ENCODE assay signal across 11 cellular contexts in genomic region chr16:66519974-66520373, GRCh38. TPM values are rescaled to one million over a fixed set of nuclear protein-coding genes. Genes with fewer than 3 reads are reported as not detected.
DNase-seq lines count a peak whose midpoint lies in the region; ATAC-seq and TF ChIP-seq lines count a peak whose summit lies in the region.
"Had no signal": no experiment of that assay in that cellular context is flagged by ENCODE, and none has a peak within 500 bp of the region (broad histone marks: within the 10 kb centered on the region; RNA-seq: fewer than 3 reads in every experiment).

No MANE protein-coding gene starts in this region.

- no peaks in the 10 kb centered on the region for H3K9me3 ChIP-seq in left ventricle myocardium inferior (replicated peaks)
- no peaks in the 10 kb centered on the region for H3K9me3 ChIP-seq in body of pancreas
- H3K9me3 ChIP-seq in muscle layer of colon (ENCODE audit: low read length), result no peaks in the 10 kb centered on the region
- no peaks in the 10 kb centered on the region for H3K9me3 ChIP-seq in upper lobe of right lung

- H3K27me3 ChIP-seq in left ventricle myocardium inferior (ENCODE audit: low read depth), result no peaks in the 10 kb centered on the region
- H3K27me3 ChIP-seq in body of pancreas, result no peaks in the 10 kb centered on the region
- no peaks in the 10 kb centered on the region for H3K27me3 ChIP-seq in muscle layer of colon (ENCODE audit: control insufficient read depth in 1 of 2, insufficient read depth in 2 of 2, low read length in 2 of 2)
- H3K27me3 ChIP-seq in upper lobe of right lung, result no peaks in the 10 kb centered on the region

- H3K9ac ChIP-seq in muscle layer of colon (ENCODE audit: low read length), result no peak overlapping the region

- 92 to 97% methylated on average over 6 of the region's 6 CpGs for WGBS in body of pancreas, 2 donors

- ATAC-seq in body of pancreas (no peak), upper lobe of right lung (no peak)
- ATAC-seq: activated CD4-positive, CD25-positive, alpha-beta regulatory T cell treated with anti-CD3 and anti-CD28 coated beads, Interleukin-2, amount 50 U/mL, for 24 hours had no signal

- intact Hi-C loops in left ventricle myocardium inferior (cut with micrococcal nuclease), result no loop called here
- intact Hi-C loops in cardiac septum (cut with DNase I), result no loop called here
- intact Hi-C loops in body of pancreas (cut with DNase I), result no loop called here
- intact Hi-C loops in upper lobe of right lung (cut with DNase I), result no loop called here

- no peak for TF ChIP-seq CTCF in left ventricle myocardium inferior (IDR thresholded peaks at IDR 0.05; ENCODE audit: borderline replicate concordance)
- TF ChIP-seq CTCF in body of pancreas (IDR thresholded peaks at IDR 0.05), result no peak
- TF ChIP-seq CTCF in upper lobe of right lung (IDR thresholded peaks at IDR 0.05), result no peak

- DNase-seq in left ventricle myocardium inferior (no peak), cardiac septum (ENCODE audit: low spot score) (no peak), body of pancreas (no peak), upper lobe of right lung (no peak), RPMI8226 (no peak), NCI-H1694 (lab: John Stamatoyannopoulos, UW) (no peak), activated T-cell treated with anti-CD3 and anti-CD28 coated beads for 4 hours (no peak)
- DNase-seq: kidney had no signal

- no peak for TF ChIP-seq POLR2A in body of pancreas (IDR thresholded peaks at IDR 0.05)

- H3K36me3 ChIP-seq in left ventricle myocardium inferior, result peaks cover 5% of the 10 kb centered on the region
- peaks cover 0 to 1% of the 10 kb centered on the region in 2 donors for H3K36me3 ChIP-seq in body of pancreas (replicated peaks in 1 of 2; ENCODE audit: insufficient read depth in 1 of 2, low read depth in 2 of 2)
- H3K36me3 ChIP-seq in muscle layer of colon (ENCODE audit: insufficient read depth, low read length), result peaks cover 9% of the 10 kb centered on the region
- no peaks in the 10 kb centered on the region for H3K36me3 ChIP-seq in upper lobe of right lung

- H3K27ac ChIP-seq in left ventricle myocardium inferior (replicated peaks), result peak overlapping the region; percentile 99
- peak overlapping the region; percentile 14 to 99 (median 81) for H3K27ac ChIP-seq in body of pancreas
- peak overlapping the region; percentile 51 for H3K27ac ChIP-seq in muscle layer of colon (ENCODE audit: low read depth, low read length)
- peak overlapping the region; percentile 97 for H3K27ac ChIP-seq in upper lobe of right lung

- H3K4me1 ChIP-seq in left ventricle myocardium inferior (peaks cover 96% of the 10 kb centered on the region), body of pancreas (peaks cover 32% of the 10 kb centered on the region), muscle layer of colon (ENCODE audit: insufficient read depth, low read length) (peaks cover 42% of the 10 kb centered on the region), upper lobe of right lung (peaks cover 92% of the 10 kb centered on the region)

- H3K4me3 ChIP-seq in left ventricle myocardium inferior (no peak overlapping the region), body of pancreas (no peak overlapping the region), muscle layer of colon (ENCODE audit: low read depth in 1 of 2, low read length in 2 of 2) (no peak overlapping the region), upper lobe of right lung (no peak overlapping the region)

RNA-seq across cellular contexts. Expression of gene TK2, which starts 29.9 kb away (rescaled TPM):
- 18.6 TPM for total RNA-seq in left ventricle myocardium inferior
- total RNA-seq in cardiac septum, result 23.4 TPM
- total RNA-seq in body of pancreas, result 10 to 100 TPM; 23.1 to 26.0 TPM
- 36.1 TPM for total RNA-seq in upper lobe of right lung

RNA-seq across cellular contexts. Expression of gene CKLF, which starts 32.4 kb away (rescaled TPM):
- 7.8 TPM for total RNA-seq in left ventricle myocardium inferior
- 10.5 TPM for total RNA-seq in cardiac septum
- 10 to 100 TPM in 1 of 2 donors, not detected in 1; 33.5 TPM for total RNA-seq in body of pancreas
- total RNA-seq in upper lobe of right lung, result 57.6 TPM

RNA-seq across cellular contexts. Expression of gene CMTM1, which starts 46.3 kb away (rescaled TPM):
- total RNA-seq in left ventricle myocardium inferior, result 1.0 TPM
- 1.3 TPM for total RNA-seq in cardiac septum
- not detected for total RNA-seq in body of pancreas
- 8.4 TPM for total RNA-seq in upper lobe of right lung

RNA-seq across cellular contexts. Expression of gene CMTM2, which starts 59.3 kb away (rescaled TPM):
- not detected for total RNA-seq in left ventricle myocardium inferior
- 1.3 TPM for total RNA-seq in cardiac septum
- not detected for total RNA-seq in body of pancreas
- total RNA-seq in upper lobe of right lung, result 3.1 TPM
- total RNA-seq: astrocyte had no signal
